1 cellular context compared by ENCODE assay signal in genomic region chr1:51910618-51911017, GRCh38.
TF ChIP-seq lines count a peak whose summit lies in the region.

No MANE protein-coding gene starts in this region.

TF ChIP-seq in GM23338, 12 proteins besides CTCF, POLR2A, EP300 and RAD21 (continued from another document):
- no peak for TF ChIP-seq NANOG (IDR thresholded peaks at IDR 0.05; ENCODE audit: borderline replicate concordance)
- TF ChIP-seq ETS1 (IDR thresholded peaks at IDR 0.05) = no peak
- no peak for TF ChIP-seq ZNF462 (CRISPR knock-in tag; IDR thresholded peaks at IDR 0.05)
- no peak for TF ChIP-seq POLR2AphosphoS5 (IDR thresholded peaks at IDR 0.05; ENCODE audit: low read depth)
